ENCODE assay signal across 1 cellular context in the genomic region with DNA sequence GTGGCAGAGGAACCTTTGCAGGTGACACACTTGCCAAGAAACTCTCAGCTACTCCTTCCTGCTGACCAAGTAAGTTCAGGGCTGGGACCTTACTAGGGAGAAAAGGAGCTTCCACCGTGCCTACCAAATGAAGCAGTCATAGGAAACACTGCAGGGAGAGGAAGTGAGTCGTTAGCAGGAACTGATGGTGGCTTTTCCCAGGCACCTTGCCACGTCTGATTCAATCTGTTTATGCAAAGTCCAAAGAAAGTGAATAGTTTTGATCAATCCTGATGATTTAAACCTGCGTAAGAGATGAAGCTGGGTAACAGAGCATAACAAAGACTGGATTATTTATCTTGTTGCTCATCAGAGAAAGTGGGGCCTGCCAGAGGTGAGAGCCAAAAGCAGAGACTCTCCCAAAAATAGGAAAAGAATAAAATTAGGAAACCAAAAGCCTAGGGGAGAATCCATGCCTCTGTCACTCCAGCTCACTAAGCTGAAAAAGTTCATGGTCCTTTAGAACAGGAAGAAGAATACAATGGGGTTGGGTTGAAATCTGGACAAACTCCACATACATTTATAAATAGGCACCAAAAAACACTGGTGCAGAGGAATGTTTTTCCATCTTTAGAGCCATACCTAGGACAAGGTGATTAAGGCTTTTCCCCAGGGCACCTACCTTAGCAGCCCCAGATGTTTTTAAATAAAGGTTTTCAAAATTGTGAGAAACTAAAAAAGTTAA.
TF ChIP-seq lines count a peak whose summit lies in the region.

No MANE protein-coding gene starts in this region.

TF ChIP-seq in H1, 55 proteins besides CTCF, POLR2A, EP300 and RAD21 (continued from another document):
- TF ChIP-seq, protein P1, sequence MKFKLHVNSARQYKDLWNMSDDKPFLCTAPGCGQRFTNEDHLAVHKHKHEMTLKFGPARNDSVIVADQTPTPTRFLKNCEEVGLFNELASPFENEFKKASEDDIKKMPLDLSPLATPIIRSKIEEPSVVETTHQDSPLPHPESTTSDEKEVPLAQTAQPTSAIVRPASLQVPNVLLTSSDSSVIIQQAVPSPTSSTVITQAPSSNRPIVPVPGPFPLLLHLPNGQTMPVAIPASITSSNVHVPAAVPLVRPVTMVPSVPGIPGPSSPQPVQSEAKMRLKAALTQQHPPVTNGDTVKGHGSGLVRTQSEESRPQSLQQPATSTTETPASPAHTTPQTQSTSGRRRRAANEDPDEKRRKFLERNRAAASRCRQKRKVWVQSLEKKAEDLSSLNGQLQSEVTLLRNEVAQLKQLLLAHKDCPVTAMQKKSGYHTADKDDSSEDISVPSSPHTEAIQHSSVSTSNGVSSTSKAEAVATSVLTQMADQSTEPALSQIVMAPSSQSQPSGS (IDR thresholded peaks at IDR 0.05; ENCODE audit: low read length), result no peak
- TF ChIP-seq MAFK (IDR thresholded peaks at IDR 0.05; ENCODE audit: low read depth, low read length) (no peak), SRF (IDR thresholded peaks at IDR 0.05; ENCODE audit: low read depth, low read length) (no peak), SP2 (IDR thresholded peaks at IDR 0.05; ENCODE audit: low read length) (no peak), BACH1 (IDR thresholded peaks at IDR 0.05; ENCODE audit: low read length) (no peak), CHD2 (IDR thresholded peaks at IDR 0.05; ENCODE audit: low read length) (no peak), RNF2 (IDR thresholded peaks at IDR 0.05; ENCODE audit: borderline replicate concordance, low read depth, low read length, missing control alignments, poor library complexity, severe bottlenecking) (no peak), EGR1 (IDR thresholded peaks at IDR 0.05; ENCODE audit: borderline replicate concordance, low read depth, low read length) (no peak), BRCA1 (IDR thresholded peaks at IDR 0.05; ENCODE audit: low read depth, low read length) (no peak), CBX8 (IDR thresholded peaks at IDR 0.05; ENCODE audit: borderline replicate concordance, low read depth, low read length) (no peak), RBBP5 (IDR thresholded peaks at IDR 0.05; ENCODE audit: borderline replicate concordance, low read depth, low read length) (no peak), SP4 (IDR thresholded peaks at IDR 0.05; ENCODE audit: low read length) (no peak), ASH2L (IDR thresholded peaks at IDR 0.05; ENCODE audit: low read length) (no peak), TEAD4 (IDR thresholded peaks at IDR 0.05; ENCODE audit: low read depth, low read length) (no peak), SIRT6 (IDR thresholded peaks at IDR 0.05; ENCODE audit: low read length) (no peak), CEBPB (IDR thresholded peaks at IDR 0.05; ENCODE audit: low read depth, low read length) (no peak), BCL11A (IDR thresholded peaks at IDR 0.05; ENCODE audit: low read depth in 2 of 2, low read length in 2 of 2) (no peak)
